In the genomic region with DNA sequence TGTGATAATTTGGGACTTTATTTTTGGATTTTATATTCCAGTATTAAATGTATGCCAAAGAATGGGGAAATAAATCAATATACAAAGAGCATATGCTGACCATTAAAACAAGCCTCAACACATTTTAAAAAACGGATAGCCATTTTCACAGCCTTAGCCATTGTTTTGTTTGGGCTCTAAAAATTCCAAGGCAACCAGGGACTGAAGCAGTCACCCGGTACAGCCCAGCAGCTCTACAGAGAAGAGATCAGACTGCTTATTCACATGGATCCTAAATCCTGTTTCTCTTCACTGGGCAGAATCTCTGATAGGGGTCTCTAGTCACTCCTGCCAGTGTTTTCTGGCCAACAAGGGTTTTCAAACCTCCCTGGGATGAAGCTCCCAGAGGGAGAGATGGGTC, we compare ENCODE assay signal across 22 cellular contexts.
A peak's percentile ranks its signal among the peaks of the same experiment; 100 is the strongest.
DNase-seq lines count a peak whose midpoint lies in the region; ATAC-seq and TF ChIP-seq lines count a peak whose summit lies in the region.
"Had no signal": no experiment of that assay in that cellular context is flagged by ENCODE, and none has a peak within 500 bp of the region (broad histone marks: within the 10 kb centered on the region; RNA-seq: fewer than 3 reads in every experiment).

No MANE protein-coding gene starts in this region.

- H3K36me3 ChIP-seq in mammary epithelial cell (ENCODE audit: insufficient read depth, low read length) (no peaks in the 10 kb centered on the region), breast epithelium (no peaks in the 10 kb centered on the region)

- peaks cover 10% of the 10 kb centered on the region for H3K27me3 Mint-ChIP-seq in activated CD4-positive, alpha-beta T cell treated with anti-CD3 and anti-CD28 coated beads for 36 hours
- H3K27me3 Mint-ChIP-seq in glutamatergic neuron (ENCODE audit: unreplicated experiment): peaks cover 2% of the 10 kb centered on the region

- H3K4me1 ChIP-seq in mammary epithelial cell (ENCODE audit: insufficient read depth, low read length) (peaks cover 19% of the 10 kb centered on the region), breast epithelium (no peaks in the 10 kb centered on the region)

- in situ Hi-C loops in mammary epithelial cell (cut with MboI; ENCODE audit: low sequenced_read_pairs in 2 of 2): no loop called here
- in situ Hi-C loops in astrocyte of the spinal cord (cut with HindIII; ENCODE audit: low sequenced_read_pairs): no loop called here
- in situ Hi-C loops in ACHN (cut with HindIII; ENCODE audit: low pct_ligation_motif_present, low pct_unique_long_range_greater_than_20kb, low sequenced_read_pairs): no loop called here

- H2AFZ ChIP-seq in mammary epithelial cell (ENCODE audit: low read depth, low read length): peak overlapping the region; percentile 63
- H2AFZ ChIP-seq: GM23338 had no signal

- H4K20me1 ChIP-seq in mammary epithelial cell (ENCODE audit: insufficient read depth, low read length): no peaks in the 10 kb centered on the region

- dilution Hi-C loops in mammary epithelial cell (cut with HindIII; ENCODE audit: low sequenced_read_pairs): no loop called here

- no peak overlapping the region for H3K4me2 ChIP-seq in mammary epithelial cell (ENCODE audit: insufficient read depth, low read depth, low read length)
- H3K4me2 ChIP-seq: GM23338 had no signal

- peak; percentile 54 for DNase-seq in mammary epithelial cell
- no peak for DNase-seq in breast epithelium (ENCODE audit: low spot score in 2 of 2)
- DNase-seq in astrocyte of the spinal cord (ENCODE audit: low read depth, low spot score): peak; percentile 28
- DNase-seq in kidney glomerular epithelial cell (lab: John Stamatoyannopoulos, UW): peak; percentile 62
- DNase-seq in activated CD4-positive, alpha-beta T cell treated with anti-CD3 and anti-CD28 coated beads for 36 hours: no peak
- no peak for DNase-seq in glutamatergic neuron
- DNase-seq in ACHN: no peak
- no peak for DNase-seq in AG08396 (ENCODE audit: low spot score)
- DNase-seq: KBM-7; MV-4-11; NCI-H1694 treated with DMSO at 0.1 percent for 48 hours; NCI-H2107; NCI-H510A; NCI-H748 treated with DMSO at 0.1 percent for 48 hours; NK-92 treated with Interleukin-12 subunit alpha and Interleukin-12 subunit beta, amount 100 ng/mL, for 24 hours; SHP77 treated with DMSO at 0.1 percent for 48 hours had no signal

- H3K9me3 Mint-ChIP-seq in activated CD4-positive, alpha-beta T cell treated with anti-CD3 and anti-CD28 coated beads for 36 hours (ENCODE audit: low read depth): peaks cover 2% of the 10 kb centered on the region
- peaks cover 6% of the 10 kb centered on the region for H3K9me3 Mint-ChIP-seq in glutamatergic neuron (ENCODE audit: unreplicated experiment)

- no peak for TF ChIP-seq POLR2A in breast epithelium (IDR thresholded peaks at IDR 0.05)

- TF ChIP-seq CTCF in mammary epithelial cell (conservative IDR thresholded peaks at IDR 0.05 in 1 of 2, IDR thresholded peaks at IDR 0.05 in 1 of 2; ENCODE audit: extremely low read depth in 1 of 2, insufficient read depth in 1 of 2, low read depth in 1 of 2, low read length in 2 of 2) (no peak), breast epithelium (IDR thresholded peaks at IDR 0.05) (no peak), astrocyte of the spinal cord (IDR thresholded peaks at IDR 0.05; ENCODE audit: low read depth, low read length) (no peak), glutamatergic neuron (IDR thresholded peaks at IDR 0.05; ENCODE audit: partially characterized antibody, unreplicated experiment) (no peak)

- POLR2A ChIA-PET in activated CD4-positive, alpha-beta T cell treated with anti-CD3 and anti-CD28 coated beads for 36 hours (lab: Charles Lee): no interaction called here

- H3K27me3 ChIP-seq in mammary epithelial cell (ENCODE audit: insufficient read depth, low read length) (no peaks in the 10 kb centered on the region), breast epithelium (no peaks in the 10 kb centered on the region)

- H3K27ac Mint-ChIP-seq in activated CD4-positive, alpha-beta T cell treated with anti-CD3 and anti-CD28 coated beads for 36 hours: no peak overlapping the region
- H3K27ac Mint-ChIP-seq in glutamatergic neuron (ENCODE audit: unreplicated experiment): no peak overlapping the region
- H3K27ac Mint-ChIP-seq: B cell, GM23338 had no signal

- no peak overlapping the region for H3K9ac ChIP-seq in mammary epithelial cell (ENCODE audit: insufficient read depth, low read length)

- H3K4me3 Mint-ChIP-seq in activated CD4-positive, alpha-beta T cell treated with anti-CD3 and anti-CD28 coated beads for 36 hours: no peak overlapping the region
- H3K4me3 Mint-ChIP-seq in glutamatergic neuron (ENCODE audit: unreplicated experiment): no peak overlapping the region
- H3K4me3 Mint-ChIP-seq: B cell, GM23338 had no signal

- intact Hi-C loops in mammary epithelial cell (cut with micrococcal nuclease): loop anchor here (5.0 kb wide), 1 partner anchor 44 kb away; no protein-coding TSS in a partner anchor
- intact Hi-C loops in breast epithelium (cut with DNase I; ENCODE audit: low total_unique reads): loop anchor here (5.0 kb wide), 1 partner anchor 104 kb away; no protein-coding TSS in a partner anchor
- intact Hi-C loops in activated CD4-positive, alpha-beta T cell treated with anti-CD3 and anti-CD28 coated beads for 36 hours (cut with DNase I, micrococcal nuclease): no loop called here

- H3K27ac ChIP-seq in mammary epithelial cell (ENCODE audit: insufficient read depth, low read depth, low read length) (peak overlapping the region; percentile 16), breast epithelium (no peak overlapping the region)
- H3K27ac ChIP-seq: 22Rv1 had no signal

- no peaks in the 10 kb centered on the region for H3K36me3 Mint-ChIP-seq in activated CD4-positive, alpha-beta T cell treated with anti-CD3 and anti-CD28 coated beads for 36 hours (ENCODE audit: low read depth)
- peaks cover 6% of the 10 kb centered on the region for H3K36me3 Mint-ChIP-seq in glutamatergic neuron (ENCODE audit: unreplicated experiment)

- CTCF ChIA-PET in mammary epithelial cell (lab: Charles Lee; ENCODE audit: low non-redundant PET): no interaction called here
- CTCF ChIA-PET in activated CD4-positive, alpha-beta T cell treated with anti-CD3 and anti-CD28 coated beads for 36 hours (lab: Charles Lee): interaction anchor here (0.8 kb wide), 1 partner anchor 14 kb away, joined by 3 read pairs; no protein-coding TSS in a partner anchor

- no peaks in the 10 kb centered on the region for H3K9me3 ChIP-seq in mammary epithelial cell (replicated peaks; ENCODE audit: insufficient read depth, low read length)
- H3K9me3 ChIP-seq in breast epithelium: peaks cover 0 to 3% of the 10 kb centered on the region in 2 donors

- H3K4me1 Mint-ChIP-seq in activated CD4-positive, alpha-beta T cell treated with anti-CD3 and anti-CD28 coated beads for 36 hours: no peaks in the 10 kb centered on the region
- peaks cover 6% of the 10 kb centered on the region for H3K4me1 Mint-ChIP-seq in glutamatergic neuron (ENCODE audit: low read depth, unreplicated experiment)
- H3K4me1 Mint-ChIP-seq: B cell had no signal

- no TSS peak for BruUV-seq in mammary epithelial cell (replicated peaks; lab: Mats Ljungman, UMichigan)

- H3K4me3 ChIP-seq in mammary epithelial cell (replicated peaks in 1 of 3; ENCODE audit: insufficient read depth in 1 of 3, low read depth in 2 of 3, low read length in 3 of 3) (no peak overlapping the region), breast epithelium (no peak overlapping the region), astrocyte of the spinal cord (ENCODE audit: low read depth, low read length) (no peak overlapping the region)
- H3K4me3 ChIP-seq: GM12878, GM23338 had no signal

- no peak for ATAC-seq in activated CD4-positive, alpha-beta T cell treated with anti-CD3 and anti-CD28 coated beads for 36 hours
- ATAC-seq: GM12878, GM23338, HCT116, HepG2 had no signal

- 0% methylated on average over 2 of the region's 2 CpGs for WGBS in mammary epithelial cell (ENCODE audit: low coverage, missing lambda C conversion rate)

- no peaks in the 10 kb centered on the region for H3K79me2 ChIP-seq in mammary epithelial cell (ENCODE audit: insufficient read depth, low read length)

Comparison
In these comparisons a context has a peak if more than half of its experiments do, and no peak if none do; other contexts are left out.
1. DNase-seq: peak in mammary epithelial cell (single experiment), astrocyte of the spinal cord (single experiment) and kidney glomerular epithelial cell (single experiment); none in breast epithelium (0 of 2), activated CD4-positive, alpha-beta T cell treated with anti-CD3 and anti-CD28 coated beads for 36 hours (single experiment), glutamatergic neuron (single experiment), ACHN (single experiment) and AG08396 (single experiment).
2. intact Hi-C loops: an anchor here in mammary epithelial cell (5.0 kb wide) and breast epithelium (5.0 kb wide); none called in activated CD4-positive, alpha-beta T cell treated with anti-CD3 and anti-CD28 coated beads for 36 hours.